In genomic region chr4:90445380-90445779, GRCh38 we compare ENCODE assay signal across 1 cellular context.
TF ChIP-seq lines count a peak whose summit lies in the region.

No MANE protein-coding gene starts in this region.

TF ChIP-seq in endothelial cell of umbilical vein, 7 proteins besides CTCF, POLR2A, EP300 and RAD21 (continued from another document):
- TF ChIP-seq GATA2 (IDR thresholded peaks at IDR 0.05; ENCODE audit: insufficient read depth, insufficient read length, low read depth, low read length), result no peak
- no peak for TF ChIP-seq MYC (IDR thresholded peaks at IDR 0.05; ENCODE audit: low read depth, low read length)
- no peak for TF ChIP-seq EZH2 (IDR thresholded peaks at IDR 0.05; ENCODE audit: borderline replicate concordance, low read depth, low read length, severe bottlenecking)
- TF ChIP-seq POLR2AphosphoS5 (IDR thresholded peaks at IDR 0.05; ENCODE audit: insufficient read depth, low read depth, low read length), result no peak
- no peak for TF ChIP-seq FOS (IDR thresholded peaks at IDR 0.05; ENCODE audit: borderline replicate concordance, insufficient read depth, low read length)
